ENCODE assay signal across 19 cellular contexts in the genomic region with DNA sequence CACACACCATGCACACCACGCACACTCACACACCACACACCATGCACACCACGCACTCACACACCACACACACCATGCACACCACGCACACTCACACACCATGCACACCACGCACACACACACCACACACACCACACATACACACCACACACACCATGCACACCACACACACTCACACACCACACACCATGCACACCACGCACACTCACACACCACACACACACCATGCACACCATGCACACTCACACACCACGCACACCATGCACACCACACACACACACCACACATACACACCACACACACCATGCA. TPM values are rescaled to one million over a fixed set of nuclear protein-coding genes. Genes with fewer than 3 reads are reported as not detected.
"Had no signal": no experiment of that assay in that cellular context is flagged by ENCODE, and none has a peak within 500 bp of the region (broad histone marks: within the 10 kb centered on the region; RNA-seq: fewer than 3 reads in every experiment).

No MANE protein-coding gene starts in this region.

RNA-seq across cellular contexts. Expression of gene PNMA6E, which starts 11.7 kb away (rescaled TPM):
- total RNA-seq: activated naive CD4-positive, alpha-beta T cell treated with anti-CD3 and anti-CD28 coated beads for 36 hours; activated naive CD4-positive, alpha-beta T cell treated with anti-CD3 and anti-CD28 coated beads, Interleukin-2, amount 50 U/mL, for 72 hours; activated naive CD8-positive, alpha-beta T cell treated with anti-CD3 and anti-CD28 coated beads for 36 hours; activated naive CD8-positive, alpha-beta T cell treated with anti-CD3 and anti-CD28 coated beads, Interleukin-2, amount 10 ng/mL, durations not matched to agents 7 days and 5 days; activated T-cell treated with anti-CD3 and anti-CD28 coated beads, Interleukin-2, amount 50 U/mL, for 4 hours; activated T-cell treated with anti-CD3 and anti-CD28 coated beads, Interleukin-2, amount 50 U/mL, for 72 hours; activated T-helper 1 cell treated with anti-CD3 and anti-CD28 coated beads, Interleukin-12 subunit alpha, Interleukin-12 subunit beta, Interleukin-2, Interleukin-4 antibody, amounts not matched to agents 30 ng/mL and 10 ng/mL and 1 ng/mL, durations not matched to agents 14 hours and 24 hours and 36 hours; activated T-helper 17 cell treated with anti-CD3 and anti-CD28 coated beads, Interleukin-2, amount 50 U/mL, for 72 hours; activated T-helper 2 cell treated with anti-CD3 and anti-CD28 coated beads, Interferon-gamma antibody, Interleukin-2, Interleukin-4, amounts not matched to agents 10 μg/mL and 5 μg/mL and 100 μg/mL, durations not matched to agents 14 hours and 24 hours and 36 hours; aorta; ascending aorta; body of pancreas; breast epithelium; bronchial epithelial cell; cardiac septum; cerebellum; chondrocyte had no signal
- polyA plus RNA-seq: adipose tissue, aorta, cardiac muscle cell had no signal

RNA-seq across cellular contexts. Expression of gene ZFP92, which starts 21.9 kb away (rescaled TPM):
- polyA plus RNA-seq: cardiac muscle cell had no signal

RNA-seq across cellular contexts. Expression of gene TREX2, which starts 56.4 kb away (rescaled TPM):
- polyA plus RNA-seq: cardiac muscle cell had no signal
